Comparison of ENCODE assay signal across 1 cellular context in the genomic region with DNA sequence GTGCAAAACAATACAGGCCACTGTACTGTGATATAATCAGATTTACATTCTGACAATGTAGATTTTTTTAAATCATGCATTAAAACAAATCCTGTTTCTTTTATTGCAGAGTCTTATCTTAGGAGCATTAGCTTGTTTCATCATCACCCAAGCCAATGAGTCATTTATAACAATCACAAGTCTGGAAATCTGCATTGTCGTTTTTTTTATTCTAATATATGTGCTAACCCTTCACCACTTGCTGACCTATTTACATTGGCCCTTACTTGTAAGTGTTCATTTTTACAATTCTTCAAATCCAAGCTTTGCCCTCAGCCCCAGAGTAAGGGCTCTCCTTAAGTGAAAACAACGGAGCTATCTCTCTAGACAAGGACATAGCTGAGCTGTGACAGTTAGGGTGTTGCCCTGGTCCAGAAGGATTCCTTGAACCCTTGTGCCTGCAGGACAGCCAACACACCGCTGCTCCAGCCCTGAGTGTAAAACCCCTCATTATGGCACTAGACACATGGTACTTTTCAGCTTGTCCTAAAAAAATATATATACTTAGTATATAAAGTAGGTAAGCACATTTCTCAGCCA.
A peak's percentile ranks its signal among the peaks of the same experiment; 100 is the strongest.
TF ChIP-seq lines count a peak whose summit lies in the region.

No MANE protein-coding gene starts in this region.

TF ChIP-seq in K562, 482 proteins besides CTCF, POLR2A, EP300 and RAD21 (continued from another document):
- TF ChIP-seq FOS (IDR thresholded peaks at IDR 0.05; ENCODE audit: extremely low read depth, insufficient read length) (no peak), JUND (IDR thresholded peaks at IDR 0.05; ENCODE audit: borderline replicate concordance, low read depth, low read length) (peak; percentile 75), JUND (tag; IDR thresholded peaks at IDR 0.05; ENCODE audit: borderline replicate concordance, low read depth, low read length) (peak; percentile 64; the same call in 1 of the 3 replicates), PHF20 (IDR thresholded peaks at IDR 0.05; ENCODE audit: partially characterized antibody) (no peak), NELFE (IDR thresholded peaks at IDR 0.05; ENCODE audit: insufficient read depth, insufficient read length) (no peak), KAT2B (IDR thresholded peaks at IDR 0.05; ENCODE audit: low read depth, low read length) (no peak), VEZF1 (CRISPR knock-in tag; IDR thresholded peaks at IDR 0.05) (no peak), BRF1 (IDR thresholded peaks at IDR 0.05; ENCODE audit: borderline replicate concordance, extremely low read depth, insufficient read length) (no peak), MAFF (IDR thresholded peaks at IDR 0.05; ENCODE audit: low read length) (no peak), NFRKB (IDR thresholded peaks at IDR 0.05; ENCODE audit: low read depth) (no peak), L3MBTL2 (IDR thresholded peaks at IDR 0.05) (no peak), PATZ1 (CRISPR knock-in tag; IDR thresholded peaks at IDR 0.05; ENCODE audit: borderline replicate concordance) (no peak), E4F1 (CRISPR knock-in tag; IDR thresholded peaks at IDR 0.05; ENCODE audit: borderline replicate concordance) (no peak), MEF2D (tag; conservative IDR thresholded peaks at IDR 0.05; ENCODE audit: low read depth) (no peak), ZNF324 (CRISPR knock-in tag; IDR thresholded peaks at IDR 0.05) (no peak), JUN (IDR thresholded peaks at IDR 0.05; ENCODE audit: borderline replicate concordance, low read depth, low read length) (peak; percentile 60; the same call in 1 of the 2 replicates), JUN (CRISPR knock-in tag; IDR thresholded peaks at IDR 0.05; ENCODE audit: borderline replicate concordance) (no peak), CEBPG (CRISPR knock-in tag; IDR thresholded peaks at IDR 0.05) (no peak), CEBPG (tag; conservative IDR thresholded peaks at IDR 0.05 in 1 of 2, IDR thresholded peaks at IDR 0.05 in 1 of 2) (peak; percentile 70 to 88), MTA3 (IDR thresholded peaks at IDR 0.05; ENCODE audit: borderline replicate concordance) (no peak), SMARCE1 (IDR thresholded peaks at IDR 0.05) (0 out of 2 replicates have a peak, but pooled peaks have one; percentile 50)
- TF ChIP-seq, protein P1, sequence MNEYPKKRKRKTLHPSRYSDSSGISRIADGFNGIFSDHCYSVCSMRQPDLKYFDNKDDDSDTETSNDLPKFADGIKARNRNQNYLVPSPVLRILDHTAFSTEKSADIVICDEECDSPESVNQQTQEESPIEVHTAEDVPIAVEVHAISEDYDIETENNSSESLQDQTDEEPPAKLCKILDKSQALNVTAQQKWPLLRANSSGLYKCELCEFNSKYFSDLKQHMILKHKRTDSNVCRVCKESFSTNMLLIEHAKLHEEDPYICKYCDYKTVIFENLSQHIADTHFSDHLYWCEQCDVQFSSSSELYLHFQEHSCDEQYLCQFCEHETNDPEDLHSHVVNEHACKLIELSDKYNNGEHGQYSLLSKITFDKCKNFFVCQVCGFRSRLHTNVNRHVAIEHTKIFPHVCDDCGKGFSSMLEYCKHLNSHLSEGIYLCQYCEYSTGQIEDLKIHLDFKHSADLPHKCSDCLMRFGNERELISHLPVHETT (CRISPR knock-in tag; conservative IDR thresholded peaks at IDR 0.05 in 1 of 2, IDR thresholded peaks at IDR 0.05 in 1 of 2), result no peak
